Comparison of ENCODE assay signal across 23 cellular contexts in the genomic region with DNA sequence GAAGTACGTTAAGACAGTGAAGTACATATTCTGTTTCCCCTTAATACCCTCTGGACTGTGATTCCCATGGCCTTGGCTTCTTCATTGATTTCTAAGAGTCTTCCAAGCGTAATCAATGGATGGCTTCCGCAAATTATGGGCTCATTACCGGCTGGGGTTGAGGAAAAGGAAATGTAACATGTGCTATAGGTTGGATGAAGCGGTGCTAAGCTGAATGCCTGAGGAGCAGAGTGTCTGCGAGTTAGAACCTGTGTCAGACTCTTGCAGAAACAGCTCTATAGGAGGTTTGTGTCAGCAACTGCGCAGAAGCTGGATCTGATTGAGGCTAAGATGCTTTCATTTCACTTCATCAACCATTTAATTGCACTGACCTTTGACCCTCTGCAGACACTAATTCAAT.
"Had no signal": no experiment of that assay in that cellular context is flagged by ENCODE, and none has a peak within 500 bp of the region (broad histone marks: within the 10 kb centered on the region; RNA-seq: fewer than 3 reads in every experiment).

No MANE protein-coding gene starts in this region.

- H3K36me3 ChIP-seq: esophagus squamous epithelium, prostate gland, tibial nerve had no signal

- DNase-seq: central memory CD4-positive, alpha-beta T cell; cortex of kidney; dorsolateral prefrontal cortex; effector CD8-positive, alpha-beta T cell; esophagus squamous epithelium; foreskin fibroblast; head of caudate nucleus; hippocampal formation; kidney glomerular epithelial cell; mammary epithelial cell; natural killer cell; occipital lobe; stimulated activated CD4-positive, alpha-beta T cell treated with anti-CD3 and anti-CD28 coated beads, Interleukin-2, amount 100 ng/mL, for 24 hours; stimulated activated CD4-positive, alpha-beta T cell treated with anti-CD3 and anti-CD28 coated beads, Interleukin-4, amount 100 ng/mL, for 4 hours; stimulated activated naive B cell treated with anti-CD40 and anti-IgM and Interleukin-4, amounts not matched to agents 10 μg/mL and 1 μg/mL and 100 μg/mL, for 72 hours; stimulated activated naive CD8-positive, alpha-beta T cell treated with anti-CD3 and anti-CD28 coated beads, Interleukin-15, amount 100 ng/mL, for 72 hours; testis had no signal

- H3K79me2 ChIP-seq: parathyroid adenoma had no signal

- H3K9me3 ChIP-seq: esophagus squamous epithelium, prostate gland, testis, tibial nerve had no signal

- H2AFZ ChIP-seq: parathyroid adenoma had no signal

- H3K4me1 ChIP-seq: esophagus squamous epithelium, parathyroid adenoma, prostate gland, testis, tibial nerve had no signal

- H3K9ac ChIP-seq: parathyroid adenoma had no signal

- H3K27ac ChIP-seq: dorsolateral prefrontal cortex, epithelial cell of prostate, esophagus squamous epithelium, parathyroid adenoma, prostate gland, testis, tibial nerve had no signal

- ATAC-seq: left lobe of liver; natural killer cell; sciatic nerve; stimulated activated naive B cell treated with anti-CD40 and anti-IgM and Interleukin-4, amounts not matched to agents 10 μg/mL and 1 μg/mL and 100 μg/mL, for 72 hours; stimulated activated naive CD8-positive, alpha-beta T cell treated with anti-CD3 and anti-CD28 coated beads, Interleukin-15, amount 100 ng/mL, for 72 hours had no signal

- H3K27me3 ChIP-seq: dorsolateral prefrontal cortex, esophagus squamous epithelium, testis, tibial nerve had no signal

- H3K4me3 ChIP-seq: dorsolateral prefrontal cortex, esophagus squamous epithelium, prostate gland, testis, tibial nerve had no signal
